Comparison of ENCODE assay signal across 26 cellular contexts in genomic region chr16:14338236-14338635, GRCh38.
"Had no signal": no experiment of that assay in that cellular context is flagged by ENCODE, and none has a peak within 500 bp of the region (broad histone marks: within the 10 kb centered on the region; RNA-seq: fewer than 3 reads in every experiment).

No MANE protein-coding gene starts in this region.

- H3K36me3 ChIP-seq: brain microvascular endothelial cell had no signal

- FAIRE-seq: astrocyte, bronchial epithelial cell, frontal cortex had no signal

- H3K4me3 Mint-ChIP-seq: activated CD4-positive, alpha-beta T cell treated with anti-CD3 and anti-CD28 coated beads, Interleukin-2, amount 10 ng/mL, durations not matched to agents 7 days and 5 days; activated CD8-positive, alpha-beta T cell treated with anti-CD3 and anti-CD28 coated beads for 36 hours; activated naive CD8-positive, alpha-beta T cell; activated T-cell treated with anti-CD3 and anti-CD28 coated beads, Interleukin-2, amount 50 U/mL, for 4 hours; activated T-helper 17 cell treated with anti-CD3 and anti-CD28 coated beads, Interleukin-2, amount 50 U/mL, for 72 hours; central memory CD8-positive, alpha-beta T cell; dendritic cell treated with granulocyte-macrophage colony-stimulating factor and Interleukin-4, amounts not matched to agents 40 ng/mL and 50 ng/mL, for 4 days; endodermal cell had no signal

- ATAC-seq: activated CD8-positive, alpha-beta T cell treated with anti-CD3 and anti-CD28 coated beads for 36 hours; activated T-cell treated with anti-CD3 and anti-CD28 coated beads, Interleukin-2, amount 50 U/mL, for 4 hours; activated T-helper 17 cell treated with anti-CD3 and anti-CD28 coated beads, Interleukin-2, amount 50 U/mL, for 72 hours had no signal

- DNase-seq: activated CD4-positive, alpha-beta T cell treated with anti-CD3 and anti-CD28 coated beads for 1 hour; activated CD4-positive, alpha-beta T cell treated with anti-CD3 and anti-CD28 coated beads for 4 hours; activated CD4-positive, alpha-beta T cell treated with anti-CD3 and anti-CD28 coated beads, Interleukin-2, amount 10 ng/mL, durations not matched to agents 7 days and 5 days; activated CD4-positive, alpha-beta T cell treated with anti-CD3 and anti-CD28 coated beads, Interleukin-2, amount 50 U/mL, for 48 hours; activated CD4-positive, CD25-positive, alpha-beta regulatory T cell; activated CD8-positive, alpha-beta memory T cell treated with anti-CD3 and anti-CD28 coated beads for 24 hours; activated CD8-positive, alpha-beta T cell treated with anti-CD3 and anti-CD28 coated beads for 36 hours; activated effector memory CD4-positive, alpha-beta T cell treated with Interleukin-2 at 50 U/mL for 16 hours; activated gamma-delta T cell treated with Interleukin-2 at 50 U/mL for 16 hours; activated naive CD4-positive, alpha-beta T cell treated with anti-CD3 and anti-CD28 coated beads, Interleukin-2, amount 50 U/mL, for 16 hours; activated naive CD4-positive, alpha-beta T cell treated with Interleukin-2 at 50 U/mL for 16 hours; activated T-cell treated with anti-CD3 and anti-CD28 coated beads, Interleukin-2, amount 50 U/mL, for 4 hours; amniotic stem cell; brain microvascular endothelial cell; effector memory CD4-positive, alpha-beta T cell; endodermal cell; T-helper 2 cell had no signal

- H3K27ac Mint-ChIP-seq: activated CD4-positive, alpha-beta T cell treated with anti-CD3 and anti-CD28 coated beads, Interleukin-2, amount 10 ng/mL, durations not matched to agents 7 days and 5 days; activated CD8-positive, alpha-beta T cell treated with anti-CD3 and anti-CD28 coated beads for 36 hours; activated naive CD8-positive, alpha-beta T cell; activated T-helper 17 cell treated with anti-CD3 and anti-CD28 coated beads, Interleukin-2, amount 50 U/mL, for 72 hours; dendritic cell treated with granulocyte-macrophage colony-stimulating factor and Interleukin-4, amounts not matched to agents 40 ng/mL and 50 ng/mL, for 4 days; endodermal cell had no signal

- H3K27me3 ChIP-seq: brain microvascular endothelial cell, dorsolateral prefrontal cortex had no signal

- H3K4me1 Mint-ChIP-seq: activated CD4-positive, alpha-beta T cell treated with anti-CD3 and anti-CD28 coated beads, Interleukin-2, amount 10 ng/mL, durations not matched to agents 7 days and 5 days; activated T-helper 17 cell treated with anti-CD3 and anti-CD28 coated beads, Interleukin-2, amount 50 U/mL, for 72 hours; central memory CD8-positive, alpha-beta T cell had no signal

- H3K27ac ChIP-seq: brain microvascular endothelial cell, coronary artery had no signal

- H3K27me3 Mint-ChIP-seq: activated CD4-positive, alpha-beta T cell treated with anti-CD3 and anti-CD28 coated beads, Interleukin-2, amount 10 ng/mL, durations not matched to agents 7 days and 5 days; activated CD8-positive, alpha-beta T cell treated with anti-CD3 and anti-CD28 coated beads for 36 hours; activated naive CD8-positive, alpha-beta T cell had no signal
